ENCODE assay signal across 8 cellular contexts in genomic region chr10:3805791-3806381, GRCh38. TPM values are rescaled to one million over a fixed set of nuclear protein-coding genes. Genes with fewer than 3 reads are reported as not detected.
DNase-seq lines count a peak whose midpoint lies in the region; ATAC-seq and TF ChIP-seq lines count a peak whose summit lies in the region.

No MANE protein-coding gene starts in this region.

- peak overlapping the region; percentile 73 for H3K27ac ChIP-seq in BLaER1
- peak overlapping the region; percentile 84 for H3K27ac ChIP-seq in IMR-90 (ENCODE audit: insufficient read depth, low read length)
- peak overlapping the region; percentile 100 for H3K27ac ChIP-seq in mammary epithelial cell (ENCODE audit: insufficient read depth, low read depth, low read length)
- peak overlapping the region; percentile 65 for H3K27ac ChIP-seq in mesendoderm (ENCODE audit: low read depth, low read length)

- CTCF ChIA-PET in IMR-90 (lab: Yijun Ruan, JAX), result no interaction called here
- CTCF ChIA-PET in mammary epithelial cell (lab: Charles Lee; ENCODE audit: low non-redundant PET), result interaction anchor here (0.6 kb wide), 1 partner anchor 514 kb away, joined by 4 read pairs; no protein-coding TSS in a partner anchor

- no peaks in the 10 kb centered on the region for H3K9me3 Mint-ChIP-seq in T-helper 2 cell treated with Interferon-gamma antibody and Interleukin-4, amounts not matched to agents 5 μg/mL and 100 μg/mL, for 36 hours

- H2AFZ ChIP-seq in IMR-90 (replicated peaks; ENCODE audit: low read length, poor library complexity) (peak overlapping the region; percentile 2), mammary epithelial cell (ENCODE audit: low read depth, low read length) (no peak overlapping the region)

- no peaks in the 10 kb centered on the region for H3K36me3 ChIP-seq in BLaER1
- no peaks in the 10 kb centered on the region for H3K36me3 ChIP-seq in IMR-90 (ENCODE audit: control insufficient read depth, insufficient read depth, low read length)
- H3K36me3 ChIP-seq in mammary epithelial cell (ENCODE audit: insufficient read depth, low read length), result no peaks in the 10 kb centered on the region
- H3K36me3 ChIP-seq in mesendoderm (ENCODE audit: control insufficient read depth, insufficient read depth, low read length), result no peaks in the 10 kb centered on the region

- in situ Hi-C loops in IMR-90 (cut with MboI; ENCODE audit: low sequenced_read_pairs) (loop anchor here (5.0 kb wide), 1 partner anchor 81 kb away; no protein-coding TSS in a partner anchor), mammary epithelial cell (cut with MboI; ENCODE audit: low sequenced_read_pairs in 2 of 2) (no loop called here)

- no peaks in the 10 kb centered on the region for H3K27me3 ChIP-seq in BLaER1
- H3K27me3 ChIP-seq in IMR-90 (ENCODE audit: control insufficient read depth, insufficient read depth, low read length), result no peaks in the 10 kb centered on the region
- H3K27me3 ChIP-seq in mammary epithelial cell (ENCODE audit: insufficient read depth, low read length), result no peaks in the 10 kb centered on the region
- no peaks in the 10 kb centered on the region for H3K27me3 ChIP-seq in mesendoderm (ENCODE audit: insufficient read depth, low read length, poor library complexity)

- peak overlapping the region; percentile 98 for H3K27ac Mint-ChIP-seq in T-helper 2 cell treated with Interferon-gamma antibody and Interleukin-4, amounts not matched to agents 5 μg/mL and 100 μg/mL, for 36 hours

- peak overlapping the region; percentile 67 for H3K14ac ChIP-seq in IMR-90 (replicated peaks; ENCODE audit: low read depth, low read length)

- intact Hi-C loops in IMR-90 (cut with micrococcal nuclease), result no loop called here
- intact Hi-C loops in mammary epithelial cell (cut with micrococcal nuclease), result no loop called here

- no peaks in the 10 kb centered on the region for H3K27me3 Mint-ChIP-seq in T-helper 2 cell treated with Interferon-gamma antibody and Interleukin-4, amounts not matched to agents 5 μg/mL and 100 μg/mL, for 36 hours (ENCODE audit: low read depth)

- no peak overlapping the region for H2AK9ac ChIP-seq in IMR-90 (replicated peaks; ENCODE audit: low read depth, low read length, poor library complexity)

- H4K20me1 ChIP-seq in BLaER1 (no peaks in the 10 kb centered on the region), IMR-90 (ENCODE audit: insufficient read depth, low read length) (no peaks in the 10 kb centered on the region), mammary epithelial cell (ENCODE audit: insufficient read depth, low read length) (no peaks in the 10 kb centered on the region)

- peak overlapping the region; percentile 37 for H3K18ac ChIP-seq in IMR-90 (ENCODE audit: low read depth, low read length)
- H3K18ac ChIP-seq in mesendoderm (ENCODE audit: low read length), result no peak overlapping the region

- peak; percentile 77 for DNase-seq in IMR-90
- peak; percentile 59 for DNase-seq in T-helper 2 cell treated with Interferon-gamma antibody and Interleukin-4, amounts not matched to agents 5 μg/mL and 100 μg/mL, for 36 hours (ENCODE audit: low spot score)
- peak; percentile 90 for DNase-seq in mammary epithelial cell
- DNase-seq in mesendoderm, result peak; percentile 98
- DNase-seq in SKM-1 treated with dmso at 0.1 percent for 144 hours (lab: John Stamatoyannopoulos, UW; ENCODE audit: unreplicated experiment), result no peak
- DNase-seq in UCSD-AML1 (lab: John Stamatoyannopoulos, UW; ENCODE audit: unreplicated experiment), result no peak

- peaks cover 78% of the 10 kb centered on the region for H3K4me1 ChIP-seq in BLaER1
- peaks cover 24% of the 10 kb centered on the region for H3K4me1 ChIP-seq in IMR-90 (ENCODE audit: control insufficient read depth, insufficient read depth, low read length)
- H3K4me1 ChIP-seq in mammary epithelial cell (ENCODE audit: insufficient read depth, low read length), result peaks cover 48% of the 10 kb centered on the region
- H3K4me1 ChIP-seq in mesendoderm (ENCODE audit: control insufficient read depth, low read depth, low read length), result peaks cover 25% of the 10 kb centered on the region

- no peak for TF ChIP-seq POLR2A in IMR-90 (IDR thresholded peaks at IDR 0.05; ENCODE audit: low read depth, low read length)

- H3K36me3 Mint-ChIP-seq in T-helper 2 cell treated with Interferon-gamma antibody and Interleukin-4, amounts not matched to agents 5 μg/mL and 100 μg/mL, for 36 hours (ENCODE audit: low read depth), result peaks cover 2% of the 10 kb centered on the region

- dilution Hi-C loops in IMR-90 (cut with HindIII; ENCODE audit: low sequenced_read_pairs, unreplicated experiment), result no loop called here
- dilution Hi-C loops in mammary epithelial cell (cut with HindIII; ENCODE audit: low sequenced_read_pairs), result loop anchor here (10.0 to 25.0 kb wide), 3 partner anchors 439 to 959 kb away; no protein-coding TSS in a partner anchor

- H3K79me2 ChIP-seq in mammary epithelial cell (ENCODE audit: insufficient read depth, low read length), result peaks cover 7% of the 10 kb centered on the region
- H3K79me2 ChIP-seq in mesendoderm (ENCODE audit: control insufficient read depth, insufficient read depth, low read length), result no peaks in the 10 kb centered on the region

- H3K4me3 Mint-ChIP-seq in T-helper 2 cell treated with Interferon-gamma antibody and Interleukin-4, amounts not matched to agents 5 μg/mL and 100 μg/mL, for 36 hours, result peak overlapping the region; percentile 77

- peaks cover 75% of the 10 kb centered on the region for H3K4me1 Mint-ChIP-seq in T-helper 2 cell treated with Interferon-gamma antibody and Interleukin-4, amounts not matched to agents 5 μg/mL and 100 μg/mL, for 36 hours (ENCODE audit: low read depth)

- peak overlapping the region; percentile 76 for H4K91ac ChIP-seq in IMR-90 (ENCODE audit: insufficient read depth, low read depth, low read length)

- peak overlapping the region; percentile 74 for H2AK5ac ChIP-seq in IMR-90 (ENCODE audit: low read depth, low read length)
- H2AK5ac ChIP-seq in mesendoderm (ENCODE audit: low read length), result no peak overlapping the region

- H2BK5ac ChIP-seq in IMR-90 (ENCODE audit: low read depth, low read length, poor library complexity, severe bottlenecking) (peak overlapping the region; percentile 89), mesendoderm (ENCODE audit: low read length) (peak overlapping the region; percentile 14)

- H2BK20ac ChIP-seq in IMR-90 (ENCODE audit: low read depth, low read length), result peak overlapping the region; percentile 44

- peak overlapping the region; percentile 32; the same call in 1 of the 2 replicates for H3K4me3 ChIP-seq in BLaER1
- H3K4me3 ChIP-seq in IMR-90 (ENCODE audit: insufficient read depth, low read depth, low read length), result no peak overlapping the region
- no peak overlapping the region for H3K4me3 ChIP-seq in mammary epithelial cell (replicated peaks in 1 of 3; ENCODE audit: insufficient read depth in 1 of 3, low read depth in 2 of 3, low read length in 3 of 3)
- no peak overlapping the region for H3K4me3 ChIP-seq in mesendoderm (ENCODE audit: low read length)

- H3K79me1 ChIP-seq in IMR-90 (ENCODE audit: low read depth in 1 of 2, low read length in 2 of 2) (peaks cover 0 to 31% of the 10 kb centered on the region in 2 experiments; a peak in 2 of 4 replicates), mesendoderm (ENCODE audit: low read length) (no peaks in the 10 kb centered on the region)

- ATAC-seq in GM21367 (IDR thresholded peaks at IDR 0.05; ENCODE audit: unreplicated experiment) (peak; percentile 38), IMR-90 (ENCODE audit: low read depth) (no peak)

- H3K23ac ChIP-seq in IMR-90 (ENCODE audit: low read depth, low read length) (peak overlapping the region; percentile 77), mesendoderm (ENCODE audit: low read length) (no peak overlapping the region)

- H3K4me2 ChIP-seq in BLaER1, result peak overlapping the region; percentile 81
- H3K4me2 ChIP-seq in IMR-90 (ENCODE audit: low read depth, low read length), result peak overlapping the region; percentile 3
- H3K4me2 ChIP-seq in mammary epithelial cell (ENCODE audit: insufficient read depth, low read depth, low read length), result peak overlapping the region; percentile 31
- H3K4me2 ChIP-seq in mesendoderm (ENCODE audit: low read length), result no peak overlapping the region

- H3K9me1 ChIP-seq in IMR-90 (ENCODE audit: insufficient read depth, low read length), result peaks cover 33% of the 10 kb centered on the region

- BruUV-seq in IMR-90 (replicated peaks; lab: Mats Ljungman, UMichigan), result no TSS peak
- BruUV-seq in mammary epithelial cell (replicated peaks; lab: Mats Ljungman, UMichigan), result no TSS peak

- TF ChIP-seq CTCF in IMR-90 (conservative IDR thresholded peaks at IDR 0.05; ENCODE audit: low read depth, low read length) (no peak), mammary epithelial cell (conservative IDR thresholded peaks at IDR 0.05 in 1 of 2, IDR thresholded peaks at IDR 0.05 in 1 of 2; ENCODE audit: extremely low read depth in 1 of 2, insufficient read depth in 1 of 2, low read depth in 1 of 2, low read length in 2 of 2) (no peak)

- peak overlapping the region; percentile 22 for H4K5ac ChIP-seq in IMR-90 (ENCODE audit: low read depth, low read length)
- H4K5ac ChIP-seq in mesendoderm (ENCODE audit: low read length), result no peak overlapping the region

- H4K8ac ChIP-seq in IMR-90 (ENCODE audit: low read depth in 2 of 2, low read length in 2 of 2), result peak overlapping the region; percentile 17 to 71; a peak in 3 of 4 replicates
- no peak overlapping the region for H4K8ac ChIP-seq in mesendoderm (ENCODE audit: low read depth, low read length)

- H2BK15ac ChIP-seq in IMR-90 (ENCODE audit: low read depth, low read length) (peak overlapping the region; percentile 75), mesendoderm (replicated peaks; ENCODE audit: low read depth) (peak overlapping the region; percentile 86)

- H3K56ac ChIP-seq in IMR-90 (ENCODE audit: extremely low read depth, insufficient read depth, low read length), result peak overlapping the region; percentile 27; the same call in 1 of the 2 replicates
- peak overlapping the region; percentile 56 for H3K56ac ChIP-seq in mesendoderm (ENCODE audit: low read length)

- WGBS in IMR-90 (ENCODE audit: extremely low coverage in 2 of 2, insufficient read length in 1 of 2), 2 experiments, result 33% methylated on average over 3 of the region's 8 CpGs; no CpG with 5 or more reads in 1 of the 2 experiments
- WGBS in mammary epithelial cell (ENCODE audit: low coverage, missing lambda C conversion rate), result 15% methylated on average over 8 of the region's 8 CpGs
- WGBS in mesendoderm (ENCODE audit: extremely low coverage, insufficient coverage, low lambda C conversion rate), result no CpG with 5 or more reads among the region's 8 CpGs

- POLR2A ChIA-PET in IMR-90 (lab: Charles Lee; ENCODE audit: unreplicated experiment), result interaction anchor here (0.9 kb wide), 1 partner anchor 21 kb away, joined by 5 read pairs; the partner anchor contains the start of gene KLF6

- peak overlapping the region; percentile 70 for H2BK120ac ChIP-seq in IMR-90 (ENCODE audit: low read depth, low read length)
- peak overlapping the region; percentile 62 for H2BK120ac ChIP-seq in mesendoderm (ENCODE audit: low read depth, low read length)

- no peak for TF ChIP-seq RAD21 in IMR-90 (IDR thresholded peaks at IDR 0.05; ENCODE audit: low read length)

- H3K9me3 ChIP-seq in BLaER1 (no peaks in the 10 kb centered on the region), IMR-90 (ENCODE audit: control insufficient read depth, insufficient read depth, low read length) (no peaks in the 10 kb centered on the region), mammary epithelial cell (replicated peaks; ENCODE audit: insufficient read depth, low read length) (no peaks in the 10 kb centered on the region)

- H3K9ac ChIP-seq in BLaER1 (peak overlapping the region; percentile 67), IMR-90 (ENCODE audit: low read depth, low read length) (no peak overlapping the region), mammary epithelial cell (ENCODE audit: insufficient read depth, low read length) (peak overlapping the region; percentile 82), mesendoderm (ENCODE audit: low read length) (no peak overlapping the region)

- H3K4ac ChIP-seq in IMR-90 (ENCODE audit: low read depth, low read length) (peak overlapping the region; percentile 71), mesendoderm (ENCODE audit: low read depth, low read length) (peak overlapping the region; percentile 78)

RNA-seq across cellular contexts. Expression of gene KLF6, which starts 20.9 kb away (rescaled TPM):
- total RNA-seq in IMR-90 (2012; rRNA removed), result 69.0 and 98.6 TPM in 2 replicates
- polyA plus RNA-seq in IMR-90 (2012; rRNA removed), result 123 and 175 TPM in 2 replicates
- polyA plus RNA-seq in IMR-90 (2012; cell fraction: cytosol; rRNA removed), result 70.4 and 114 TPM in 2 replicates
- polyA plus RNA-seq in IMR-90 (2012; cell fraction: nucleus; rRNA removed; ENCODE audit: low replicate concordance), result 720 and 827 TPM in 2 replicates
- 100 to 1,000 TPM in 1 of 2 donors, 10 to 100 TPM in 1; 95.4 to 268 TPM for total RNA-seq in mammary epithelial cell
- polyA plus RNA-seq in mammary epithelial cell, result 125 TPM
- 330 TPM for polyA minus RNA-seq in mammary epithelial cell
- 36.1 TPM for polyA plus RNA-seq in mesendoderm (2013, experiment 1 of 2)
- 35.3 TPM for polyA plus RNA-seq in mesendoderm (2013, experiment 2 of 2)

Comparison
In these comparisons a context has a peak if more than half of its experiments do, and no peak if none do; other contexts are left out.
1. H3K9ac ChIP-seq: peak in BLaER1 (single experiment) and mammary epithelial cell (single experiment); none in IMR-90 (single experiment) and mesendoderm (single experiment).
2. DNase-seq: peak in IMR-90 (single experiment), T-helper 2 cell treated with Interferon-gamma antibody and Interleukin-4, amounts not matched to agents 5 μg/mL and 100 μg/mL, for 36 hours (single experiment), mammary epithelial cell (single experiment) and mesendoderm (single experiment); none in SKM-1 treated with dmso at 0.1 percent for 144 hours (single experiment) and UCSD-AML1 (single experiment).
3. Peak in every context shown above with its lines, with median percentiles within 50 percentile points of each other: H3K27ac ChIP-seq.